Comparison of ENCODE assay signal across 27 cellular contexts in the genomic region with DNA sequence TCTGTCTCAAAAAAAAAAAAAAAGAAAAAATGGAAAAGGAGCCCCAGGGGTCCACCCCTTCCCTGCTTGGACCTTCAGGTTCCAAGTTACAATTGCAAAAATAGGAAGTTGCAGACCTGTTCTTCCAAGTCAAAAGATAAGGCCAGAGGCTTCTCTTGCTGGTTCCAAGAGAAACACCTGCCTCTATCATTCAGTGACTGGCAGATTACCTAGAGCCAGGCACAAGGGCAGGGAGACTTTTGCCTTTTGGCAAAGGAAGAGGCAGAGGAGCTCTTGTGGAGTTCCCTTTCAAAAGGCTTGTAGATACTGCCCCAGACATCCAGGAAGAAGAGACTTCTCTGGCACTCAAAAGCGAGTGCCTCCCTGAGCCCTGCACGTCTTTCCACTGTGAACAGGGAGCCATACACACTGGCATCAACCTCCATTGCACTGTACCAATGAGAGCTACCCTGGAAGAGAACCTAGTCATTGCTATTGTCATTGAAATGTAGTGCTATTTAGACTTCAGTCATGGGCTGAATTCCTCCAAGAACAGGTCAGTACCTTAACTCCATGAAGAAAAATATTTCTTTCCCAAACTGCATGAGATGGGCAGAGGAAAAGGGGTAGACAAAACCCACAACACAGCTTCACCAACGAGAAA.
"Had no signal": no experiment of that assay in that cellular context is flagged by ENCODE, and none has a peak within 500 bp of the region (broad histone marks: within the 10 kb centered on the region; RNA-seq: fewer than 3 reads in every experiment).

No MANE protein-coding gene starts in this region.

- H3K27me3 ChIP-seq: neutrophil, right lobe of liver, testis, tibial artery, transverse colon, upper lobe of right lung, uterus had no signal

- H3K4me1 ChIP-seq: pancreas, prostate gland, right lobe of liver, suprapubic skin, testis, tibial artery, transverse colon, upper lobe of right lung, uterus had no signal

- ATAC-seq: naive thymus-derived CD8-positive, alpha-beta T cell; natural killer cell treated with Interleukin-12 subunit alpha and Interleukin-12 subunit beta and Interleukin-15 and Interleukin-18, amount 100 ng/mL, for 72 hours; pancreas; right cardiac atrium; right lobe of liver; stimulated activated memory B cell treated with anti-CD40 and anti-IgM and Interleukin-4, amounts not matched to agents 10 μg/mL and 1 μg/mL and 100 μg/mL, for 72 hours; stimulated activated naive CD8-positive, alpha-beta T cell treated with anti-CD3 and anti-CD28 coated beads, Interleukin-15, amount 100 ng/mL, for 72 hours; stimulated activated naive CD8-positive, alpha-beta T cell treated with anti-CD3 and anti-CD28 coated beads, Interleukin-15, Interleukin-2, amounts not matched to agents 100 U/mL and 50 U/mL, for 24 hours; upper lobe of right lung had no signal

- H3K27ac ChIP-seq: neutrophil, pancreas, prostate gland, right lobe of liver, suprapubic skin, testis, tibial artery, transverse colon, upper lobe of right lung, uterus had no signal

- FAIRE-seq: pancreas, small intestine had no signal

- H3K36me3 ChIP-seq: neutrophil, pancreas, prostate gland, right lobe of liver, suprapubic skin, tibial artery, transverse colon, upper lobe of right lung, uterus had no signal

- H3K9me3 ChIP-seq: neutrophil, pancreas, prostate gland, right lobe of liver, suprapubic skin, testis, tibial artery, transverse colon, upper lobe of right lung, uterus had no signal

- H3K4me3 ChIP-seq: pancreas, prostate gland, right lobe of liver, suprapubic skin, testis, tibial artery, transverse colon, upper lobe of right lung, uterus had no signal

- DNase-seq: naive B cell; naive thymus-derived CD8-positive, alpha-beta T cell; nephron progenitor cell; nucleus accumbens; pancreas; right cardiac atrium; right lobe of liver; small intestine; stimulated activated CD4-positive, alpha-beta T cell treated with anti-CD3 and anti-CD28 coated beads, Interleukin-15, amount 100 ng/mL, for 24 hours; stimulated activated CD4-positive, alpha-beta T cell treated with anti-CD3 and anti-CD28 coated beads, Interleukin-2, amount 100 ng/mL, for 24 hours; stimulated activated CD4-positive, alpha-beta T cell treated with anti-CD3 and anti-CD28 coated beads, Interleukin-2, amount 100 ng/mL, for 48 hours; stimulated activated CD4-positive, alpha-beta T cell treated with anti-CD3 and anti-CD28 coated beads, Interleukin-4, amount 100 ng/mL, for 24 hours; stimulated activated CD8-positive, alpha-beta memory T cell treated with anti-CD3 and anti-CD28 coated beads, Interleukin-4, amount 100 ng/mL, for 48 hours; stimulated activated naive CD4-positive, alpha-beta T cell; stimulated activated naive CD8-positive, alpha-beta T cell treated with anti-CD3 and anti-CD28 coated beads, Interleukin-15, amount 100 ng/mL, for 72 hours; stimulated activated naive CD8-positive, alpha-beta T cell treated with anti-CD3 and anti-CD28 coated beads, Interleukin-15, Interleukin-2, amounts not matched to agents 100 U/mL and 50 U/mL, for 24 hours; substantia nigra; testis; tibial artery; transverse colon; upper lobe of right lung; uterus had no signal
